ENCODE assay signal across 1 cellular context in genomic region chr7:129832701-129833227, GRCh38.
TF ChIP-seq lines count a peak whose summit lies in the region.

No MANE protein-coding gene starts in this region.

TF ChIP-seq in SK-N-SH, 30 proteins besides CTCF, POLR2A, EP300 and RAD21 (continued from another document):
- TF ChIP-seq MEF2A (IDR thresholded peaks at IDR 0.05; ENCODE audit: borderline replicate concordance, low read depth) (no peak), GABPA (IDR thresholded peaks at IDR 0.05; ENCODE audit: low read depth) (no peak), TEAD4 (IDR thresholded peaks at IDR 0.05; ENCODE audit: borderline replicate concordance, insufficient read depth) (no peak), GATA2 (CRISPR knock-in tag; IDR thresholded peaks at IDR 0.05) (no peak), USF2 (IDR thresholded peaks at IDR 0.05; ENCODE audit: borderline replicate concordance, low read depth, low read length) (no peak), JUND (IDR thresholded peaks at IDR 0.05) (no peak), FOSL2 (IDR thresholded peaks at IDR 0.05; ENCODE audit: borderline replicate concordance, low read depth) (no peak), TAF1 (IDR thresholded peaks at IDR 0.05; ENCODE audit: borderline replicate concordance, low read depth, low read length) (no peak), EZH2phosphoT487 (IDR thresholded peaks at IDR 0.05; ENCODE audit: borderline replicate concordance, low read depth) (no peak), NRF1 (IDR thresholded peaks at IDR 0.05; ENCODE audit: low read depth, low read length) (no peak), MXI1 (IDR thresholded peaks at IDR 0.05; ENCODE audit: low read depth, low read length) (no peak)
- TF ChIP-seq, protein P1, sequence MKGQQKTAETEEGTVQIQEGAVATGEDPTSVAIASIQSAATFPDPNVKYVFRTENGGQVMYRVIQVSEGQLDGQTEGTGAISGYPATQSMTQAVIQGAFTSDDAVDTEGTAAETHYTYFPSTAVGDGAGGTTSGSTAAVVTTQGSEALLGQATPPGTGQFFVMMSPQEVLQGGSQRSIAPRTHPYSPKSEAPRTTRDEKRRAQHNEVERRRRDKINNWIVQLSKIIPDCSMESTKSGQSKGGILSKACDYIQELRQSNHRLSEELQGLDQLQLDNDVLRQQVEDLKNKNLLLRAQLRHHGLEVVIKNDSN (IDR thresholded peaks at IDR 0.05; ENCODE audit: borderline replicate concordance, low read depth), result no peak
- TF ChIP-seq, protein P2, sequence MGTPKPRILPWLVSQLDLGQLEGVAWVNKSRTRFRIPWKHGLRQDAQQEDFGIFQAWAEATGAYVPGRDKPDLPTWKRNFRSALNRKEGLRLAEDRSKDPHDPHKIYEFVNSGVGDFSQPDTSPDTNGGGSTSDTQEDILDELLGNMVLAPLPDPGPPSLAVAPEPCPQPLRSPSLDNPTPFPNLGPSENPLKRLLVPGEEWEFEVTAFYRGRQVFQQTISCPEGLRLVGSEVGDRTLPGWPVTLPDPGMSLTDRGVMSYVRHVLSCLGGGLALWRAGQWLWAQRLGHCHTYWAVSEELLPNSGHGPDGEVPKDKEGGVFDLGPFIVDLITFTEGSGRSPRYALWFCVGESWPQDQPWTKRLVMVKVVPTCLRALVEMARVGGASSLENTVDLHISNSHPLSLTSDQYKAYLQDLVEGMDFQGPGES (IDR thresholded peaks at IDR 0.05; ENCODE audit: low read depth, low read length), result no peak
